ENCODE assay signal across 29 cellular contexts in the genomic region with DNA sequence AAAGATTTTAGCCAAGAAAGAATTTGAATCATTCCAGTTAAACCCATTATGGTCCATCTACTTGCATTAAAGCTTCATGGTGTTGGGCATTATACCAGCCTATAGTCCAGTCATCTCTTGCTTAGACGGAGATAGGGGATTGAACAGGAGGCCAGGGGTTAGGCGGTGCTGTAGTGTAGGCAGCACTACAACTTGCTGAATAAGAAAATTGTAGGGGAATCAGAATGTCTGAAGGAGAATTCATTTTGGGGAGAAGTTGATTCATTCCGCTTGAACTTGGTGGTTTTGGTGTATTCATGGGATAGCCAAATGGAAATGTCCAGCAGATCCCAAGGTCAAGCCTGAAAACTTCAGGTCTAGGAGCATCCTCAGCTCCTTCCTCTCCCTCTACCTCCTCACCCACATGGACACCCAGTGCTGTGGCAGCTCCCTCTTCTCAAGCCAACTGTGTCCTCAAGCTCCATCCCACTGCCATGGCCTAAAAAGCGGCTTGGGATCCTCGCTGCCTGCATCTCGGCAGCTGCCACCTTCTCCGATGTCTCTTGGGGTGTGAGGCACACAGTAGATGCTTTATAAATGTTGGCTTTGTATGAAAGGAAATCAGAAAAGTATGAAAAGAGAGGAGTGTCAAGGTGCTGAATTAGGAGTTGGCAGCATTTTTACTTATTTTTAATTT.
"Had no signal": no experiment of that assay in that cellular context is flagged by ENCODE, and none has a peak within 500 bp of the region (broad histone marks: within the 10 kb centered on the region; RNA-seq: fewer than 3 reads in every experiment).

No MANE protein-coding gene starts in this region.

- H3K36me3 Mint-ChIP-seq: immature natural killer cell; mesothelial cell of epicardium; naive B cell; natural killer cell; neural progenitor cell; stimulated activated memory B cell treated with anti-CD40 and anti-IgM and Interleukin-4, amounts not matched to agents 10 μg/mL and 1 μg/mL and 100 μg/mL, for 72 hours had no signal

- H2AFZ ChIP-seq: neural progenitor cell, parathyroid adenoma had no signal

- H3K27ac ChIP-seq: left ventricle myocardium inferior, neural progenitor cell, neutrophil, parathyroid adenoma, right atrium auricular region, right lobe of liver, transverse colon, upper lobe of left lung had no signal

- H3K4me3 ChIP-seq: left ventricle myocardium inferior, lung, neural progenitor cell, right atrium auricular region, right lobe of liver, smooth muscle cell, transverse colon, upper lobe of left lung had no signal

- H3K9me3 ChIP-seq: neutrophil, right lobe of liver, transverse colon, upper lobe of left lung had no signal

- ATAC-seq: natural killer cell; right lobe of liver; stimulated activated memory B cell treated with anti-CD40 and anti-IgM and Interleukin-4, amounts not matched to agents 10 μg/mL and 1 μg/mL and 100 μg/mL, for 72 hours; stimulated activated naive CD8-positive, alpha-beta T cell treated with anti-CD3 and anti-CD28 coated beads, Interleukin-15, amount 100 ng/mL, for 72 hours had no signal

- H3K79me2 ChIP-seq: parathyroid adenoma had no signal

- H3K9me3 Mint-ChIP-seq: natural killer cell had no signal

- H3K27ac Mint-ChIP-seq: immature natural killer cell; mesothelial cell of epicardium; natural killer cell; nephron progenitor cell; neural progenitor cell; progenitor cell of endocrine pancreas; stimulated activated memory B cell treated with anti-CD40 and anti-IgM and Interleukin-4, amounts not matched to agents 10 μg/mL and 1 μg/mL and 100 μg/mL, for 72 hours; stimulated activated naive CD8-positive, alpha-beta T cell treated with anti-CD3 and anti-CD28 coated beads, Interleukin-15, amount 100 ng/mL, for 72 hours had no signal

- H3K27me3 ChIP-seq: right atrium auricular region, right lobe of liver had no signal

- FAIRE-seq: islet of Langerhans, urothelium cell line had no signal

- H3K4me1 ChIP-seq: parathyroid adenoma, right atrium auricular region, right lobe of liver, transverse colon had no signal

- H3K4me2 ChIP-seq: neural progenitor cell, smooth muscle cell had no signal

- H3K4me3 Mint-ChIP-seq: immature natural killer cell; mesothelial cell of epicardium; naive B cell; natural killer cell; nephron progenitor cell; neural progenitor cell; stimulated activated memory B cell treated with anti-CD40 and anti-IgM and Interleukin-4, amounts not matched to agents 10 μg/mL and 1 μg/mL and 100 μg/mL, for 72 hours; stimulated activated naive CD8-positive, alpha-beta T cell treated with anti-CD3 and anti-CD28 coated beads, Interleukin-15, amount 100 ng/mL, for 72 hours had no signal

- DNase-seq: hypothalamus; immature natural killer cell; left ventricle myocardium inferior; mesendoderm; naive B cell; natural killer cell; nephron progenitor cell; occipital lobe; right lobe of liver; stimulated activated CD4-positive, alpha-beta T cell treated with anti-CD3 and anti-CD28 coated beads, Interleukin-1b, Interleukin-23, amount 100 ng/mL, for 48 hours; stimulated activated CD4-positive, alpha-beta T cell treated with anti-CD3 and anti-CD28 coated beads, Interleukin-2, amount 100 ng/mL, for 48 hours; stimulated activated CD4-positive, alpha-beta T cell treated with anti-CD3 and anti-CD28 coated beads, Interleukin-4, amount 100 ng/mL, for 4 hours; stimulated activated CD8-positive, alpha-beta memory T cell treated with anti-CD3 and anti-CD28 coated beads, Interleukin-4, amount 100 ng/mL, for 48 hours; stimulated activated naive CD4-positive, alpha-beta T cell treated with Interleukin-2 at 50 U/mL for 16 hours; stimulated activated naive CD8-positive, alpha-beta T cell treated with anti-CD3 and anti-CD28 coated beads, Interleukin-15, amount 100 ng/mL, for 72 hours; substantia nigra; transverse colon; upper lobe of left lung had no signal

- H3K9ac ChIP-seq: neural progenitor cell, parathyroid adenoma had no signal

- H3K36me3 ChIP-seq: left ventricle myocardium inferior, neural progenitor cell, neutrophil, right atrium auricular region, right lobe of liver, transverse colon, upper lobe of left lung had no signal

- H3K4me1 Mint-ChIP-seq: immature natural killer cell; mesothelial cell of epicardium; naive B cell; natural killer cell; stimulated activated memory B cell treated with anti-CD40 and anti-IgM and Interleukin-4, amounts not matched to agents 10 μg/mL and 1 μg/mL and 100 μg/mL, for 72 hours; stimulated activated naive CD8-positive, alpha-beta T cell treated with anti-CD3 and anti-CD28 coated beads, Interleukin-15, amount 100 ng/mL, for 72 hours had no signal
